Comparison of ENCODE assay signal across 8 cellular contexts in genomic region chr12:122836027-122836921, GRCh38. TPM values are rescaled to one million over a fixed set of nuclear protein-coding genes. Genes with fewer than 3 reads are reported as not detected.
DNase-seq lines count a peak whose midpoint lies in the region; ATAC-seq, FAIRE-seq and TF ChIP-seq lines count a peak whose summit lies in the region.

No MANE protein-coding gene starts in this region.

- H3K4me2 ChIP-seq in neuronal stem cell (ENCODE audit: insufficient read depth, low read length, poor library complexity, severe bottlenecking), result peak overlapping the region; percentile 74

- intact Hi-C loops in activated T-helper 2 cell treated with anti-CD3 and anti-CD28 coated beads, Interferon-gamma antibody, Interleukin-2, Interleukin-4, amounts not matched to agents 10 μg/mL and 5 μg/mL and 100 μg/mL, durations not matched to agents 14 hours and 24 hours and 36 hours (cut with micrococcal nuclease), result no loop called here

- no peak overlapping the region for H4K8ac ChIP-seq in neuronal stem cell (ENCODE audit: low read depth, low read length)

- no peak for TF ChIP-seq POLR2A in H54 (IDR thresholded peaks at IDR 0.05; ENCODE audit: low read depth, low read length)

- peak overlapping the region; percentile 90 for H3K4me3 Mint-ChIP-seq in activated T-helper 2 cell treated with anti-CD3 and anti-CD28 coated beads, Interferon-gamma antibody, Interleukin-2, Interleukin-4, amounts not matched to agents 10 μg/mL and 5 μg/mL and 100 μg/mL, durations not matched to agents 14 hours and 24 hours and 36 hours (ENCODE audit: low read depth)

- H3K27me3 Mint-ChIP-seq in activated T-helper 2 cell treated with anti-CD3 and anti-CD28 coated beads, Interferon-gamma antibody, Interleukin-2, Interleukin-4, amounts not matched to agents 10 μg/mL and 5 μg/mL and 100 μg/mL, durations not matched to agents 14 hours and 24 hours and 36 hours (ENCODE audit: low read depth), result peaks cover 14% of the 10 kb centered on the region

- DNase-seq in COLO829 (ENCODE audit: low spot score) (peak; percentile 46), NCI-H460 (ENCODE audit: extremely low read depth, low read depth) (peak; percentile 54), frontal cortex (ENCODE audit: low spot score in 2 of 2) (peak; percentile 63 to 66), neuronal stem cell (ENCODE audit: low spot score) (no peak), H54 (ENCODE audit: insufficient read length, low spot score) (no peak)
- DNase-seq in activated T-helper 2 cell treated with anti-CD3 and anti-CD28 coated beads, Interferon-gamma antibody, Interleukin-2, Interleukin-4, amounts not matched to agents 10 μg/mL and 5 μg/mL and 100 μg/mL, durations not matched to agents 14 hours and 24 hours and 36 hours (ENCODE audit: low spot score), result peak; percentile 59

- H2BK15ac ChIP-seq in neuronal stem cell (ENCODE audit: low read length), result no peak overlapping the region

- H3K14ac ChIP-seq in neuronal stem cell (ENCODE audit: low read length), result no peak overlapping the region

- no peak overlapping the region for H2BK120ac ChIP-seq in neuronal stem cell (ENCODE audit: low read depth, low read length)

- H3K36me3 ChIP-seq in neuronal stem cell (replicated peaks in 1 of 2; ENCODE audit: control insufficient read depth in 2 of 2, insufficient read depth in 2 of 2, low read length in 2 of 2), result peaks cover 0 to 3% of the 10 kb centered on the region in 2 donors

- peaks cover 3 to 5% of the 10 kb centered on the region in 2 donors for H3K9me3 ChIP-seq in neuronal stem cell (replicated peaks in 1 of 2; ENCODE audit: control insufficient read depth in 2 of 2, insufficient read depth in 1 of 2, low read depth in 1 of 2, low read length in 2 of 2)

- no peak overlapping the region for H3K9ac ChIP-seq in neuronal stem cell (ENCODE audit: low read depth, low read length, poor library complexity)

- peak overlapping the region; percentile 45 for H3K18ac ChIP-seq in neuronal stem cell (ENCODE audit: low read length)

- H3K4me1 ChIP-seq in neuronal stem cell (ENCODE audit: control insufficient read depth in 2 of 2, insufficient read depth in 1 of 2, low read depth in 1 of 2, low read length in 2 of 2), result peaks cover 4 to 21% of the 10 kb centered on the region in 2 donors

- H3K4ac ChIP-seq in neuronal stem cell (ENCODE audit: low read length), result no peak overlapping the region

- peak; percentile 26 for ATAC-seq in GM21528 (IDR thresholded peaks at IDR 0.05; ENCODE audit: low FRiP score, unreplicated experiment)
- no peak for ATAC-seq in HG02884 (IDR thresholded peaks at IDR 0.05; ENCODE audit: unreplicated experiment)

- peak overlapping the region; percentile 71 to 90 for H3K4me3 ChIP-seq in neuronal stem cell (ENCODE audit: low read length in 2 of 2)

- H2BK12ac ChIP-seq in neuronal stem cell (ENCODE audit: low read length), result no peak overlapping the region

- peak overlapping the region; percentile 85 for H3K27ac Mint-ChIP-seq in activated T-helper 2 cell treated with anti-CD3 and anti-CD28 coated beads, Interferon-gamma antibody, Interleukin-2, Interleukin-4, amounts not matched to agents 10 μg/mL and 5 μg/mL and 100 μg/mL, durations not matched to agents 14 hours and 24 hours and 36 hours

- peak overlapping the region; percentile 75 for H2AFZ ChIP-seq in neuronal stem cell (ENCODE audit: low read length)

- FAIRE-seq in frontal cortex (lab: Jason Lieb, UNC), result no peak
- no peak for FAIRE-seq in H54 (lab: Jason Lieb, UNC)

- H3K23ac ChIP-seq in neuronal stem cell (ENCODE audit: low read depth, low read length, poor library complexity), result no peak overlapping the region

- peaks cover 23% of the 10 kb centered on the region for H3K4me1 Mint-ChIP-seq in activated T-helper 2 cell treated with anti-CD3 and anti-CD28 coated beads, Interferon-gamma antibody, Interleukin-2, Interleukin-4, amounts not matched to agents 10 μg/mL and 5 μg/mL and 100 μg/mL, durations not matched to agents 14 hours and 24 hours and 36 hours (ENCODE audit: low read depth)

- peaks cover 0 to 15% (median 0%) of the 10 kb centered on the region in 3 experiments for H3K27me3 ChIP-seq in neuronal stem cell (ENCODE audit: control insufficient read depth in 3 of 3, insufficient read depth in 3 of 3, low read depth in 1 of 3, low read length in 3 of 3)

- peaks cover 14% of the 10 kb centered on the region for H3K36me3 Mint-ChIP-seq in activated T-helper 2 cell treated with anti-CD3 and anti-CD28 coated beads, Interferon-gamma antibody, Interleukin-2, Interleukin-4, amounts not matched to agents 10 μg/mL and 5 μg/mL and 100 μg/mL, durations not matched to agents 14 hours and 24 hours and 36 hours (ENCODE audit: low read depth)

- no peak overlapping the region for H2BK5ac ChIP-seq in neuronal stem cell (ENCODE audit: low read length)

- H3K79me1 ChIP-seq in neuronal stem cell (ENCODE audit: low read depth, low read length), result no peaks in the 10 kb centered on the region

- no peak overlapping the region for H4K91ac ChIP-seq in neuronal stem cell (ENCODE audit: low read depth, low read length, poor library complexity)

- WGBS in neuronal stem cell (ENCODE audit: extremely low coverage in 2 of 2, insufficient read length in 2 of 2, insufficient replicate concordance in 1 of 2), 2 donors, result no CpG with 5 or more reads among the region's 42 CpGs

- no peak overlapping the region for H2AK5ac ChIP-seq in neuronal stem cell (ENCODE audit: low read depth, low read length)

- H3K9me3 Mint-ChIP-seq in activated T-helper 2 cell treated with anti-CD3 and anti-CD28 coated beads, Interferon-gamma antibody, Interleukin-2, Interleukin-4, amounts not matched to agents 10 μg/mL and 5 μg/mL and 100 μg/mL, durations not matched to agents 14 hours and 24 hours and 36 hours, result no peaks in the 10 kb centered on the region

- H3K27ac ChIP-seq in neuronal stem cell (replicated peaks; ENCODE audit: low read length), result no peak overlapping the region

RNA-seq across cellular contexts. Expression of gene HIP1R, which starts 1.0 kb away (rescaled TPM):
- 61.5 and 64.1 TPM in 2 replicates for total RNA-seq in NCI-H460 (2014; rRNA removed; shearing (Covaris generic))
- polyA plus RNA-seq in NCI-H460 (2014; cell fraction: nucleus; rRNA removed), result 253 and 310 TPM in 2 replicates
- total RNA-seq in activated T-helper 2 cell treated with anti-CD3 and anti-CD28 coated beads, Interferon-gamma antibody, Interleukin-2, Interleukin-4, amounts not matched to agents 10 μg/mL and 5 μg/mL and 100 μg/mL, durations not matched to agents 14 hours and 24 hours and 36 hours, result 28.8 and 29.0 TPM in 2 replicates
- total RNA-seq in frontal cortex, result 88.0 TPM
- polyA plus RNA-seq in neuronal stem cell (2013, experiment 1 of 2), result 16.8 TPM
- 16.3 TPM for polyA plus RNA-seq in neuronal stem cell (2013, experiment 2 of 2)

RNA-seq across cellular contexts. Expression of gene VPS37B, which starts 59.6 kb away (rescaled TPM):
- 13.1 and 15.8 TPM in 2 replicates for total RNA-seq in NCI-H460 (2014; rRNA removed; shearing (Covaris generic))
- polyA plus RNA-seq in NCI-H460 (2014; cell fraction: nucleus; rRNA removed), result 7.5 and 12.3 TPM in 2 replicates
- 11.5 and 11.7 TPM in 2 replicates for total RNA-seq in activated T-helper 2 cell treated with anti-CD3 and anti-CD28 coated beads, Interferon-gamma antibody, Interleukin-2, Interleukin-4, amounts not matched to agents 10 μg/mL and 5 μg/mL and 100 μg/mL, durations not matched to agents 14 hours and 24 hours and 36 hours
- total RNA-seq in frontal cortex, result 13.0 TPM
- 26.4 TPM for polyA plus RNA-seq in neuronal stem cell (2013, experiment 1 of 2)
- 26.7 TPM for polyA plus RNA-seq in neuronal stem cell (2013, experiment 2 of 2)

Comparison
In these comparisons a context has a peak if more than half of its experiments do, and no peak if none do; other contexts are left out.
1. DNase-seq: peak in COLO829 (single experiment), NCI-H460 (single experiment), activated T-helper 2 cell treated with anti-CD3 and anti-CD28 coated beads, Interferon-gamma antibody, Interleukin-2, Interleukin-4, amounts not matched to agents 10 μg/mL and 5 μg/mL and 100 μg/mL, durations not matched to agents 14 hours and 24 hours and 36 hours (single experiment) and frontal cortex (2 of 2); none in neuronal stem cell (single experiment) and H54 (single experiment).